1 cellular context compared by ENCODE assay signal in genomic region chr9:107275530-107275929, GRCh38.
TF ChIP-seq lines count a peak whose summit lies in the region.

No MANE protein-coding gene starts in this region.

TF ChIP-seq in HCT116, 20 proteins besides CTCF, POLR2A, EP300 and RAD21 (continued from another document):
- TF ChIP-seq, protein P1, sequence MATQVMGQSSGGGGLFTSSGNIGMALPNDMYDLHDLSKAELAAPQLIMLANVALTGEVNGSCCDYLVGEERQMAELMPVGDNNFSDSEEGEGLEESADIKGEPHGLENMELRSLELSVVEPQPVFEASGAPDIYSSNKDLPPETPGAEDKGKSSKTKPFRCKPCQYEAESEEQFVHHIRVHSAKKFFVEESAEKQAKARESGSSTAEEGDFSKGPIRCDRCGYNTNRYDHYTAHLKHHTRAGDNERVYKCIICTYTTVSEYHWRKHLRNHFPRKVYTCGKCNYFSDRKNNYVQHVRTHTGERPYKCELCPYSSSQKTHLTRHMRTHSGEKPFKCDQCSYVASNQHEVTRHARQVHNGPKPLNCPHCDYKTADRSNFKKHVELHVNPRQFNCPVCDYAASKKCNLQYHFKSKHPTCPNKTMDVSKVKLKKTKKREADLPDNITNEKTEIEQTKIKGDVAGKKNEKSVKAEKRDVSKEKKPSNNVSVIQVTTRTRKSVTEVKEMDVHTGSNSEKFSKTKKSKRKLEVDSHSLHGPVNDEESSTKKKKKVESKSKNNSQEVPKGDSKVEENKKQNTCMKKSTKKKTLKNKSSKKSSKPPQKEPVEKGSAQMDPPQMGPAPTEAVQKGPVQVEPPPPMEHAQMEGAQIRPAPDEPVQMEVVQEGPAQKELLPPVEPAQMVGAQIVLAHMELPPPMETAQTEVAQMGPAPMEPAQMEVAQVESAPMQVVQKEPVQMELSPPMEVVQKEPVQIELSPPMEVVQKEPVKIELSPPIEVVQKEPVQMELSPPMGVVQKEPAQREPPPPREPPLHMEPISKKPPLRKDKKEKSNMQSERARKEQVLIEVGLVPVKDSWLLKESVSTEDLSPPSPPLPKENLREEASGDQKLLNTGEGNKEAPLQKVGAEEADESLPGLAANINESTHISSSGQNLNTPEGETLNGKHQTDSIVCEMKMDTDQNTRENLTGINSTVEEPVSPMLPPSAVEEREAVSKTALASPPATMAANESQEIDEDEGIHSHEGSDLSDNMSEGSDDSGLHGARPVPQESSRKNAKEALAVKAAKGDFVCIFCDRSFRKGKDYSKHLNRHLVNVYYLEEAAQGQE (IDR thresholded peaks at IDR 0.05; ENCODE audit: low read depth): no peak
- TF ChIP-seq SRF (IDR thresholded peaks at IDR 0.05; ENCODE audit: low read depth) (no peak), FOSL1 (IDR thresholded peaks at IDR 0.05; ENCODE audit: low read depth) (no peak), ZFX (IDR thresholded peaks at IDR 0.05) (no peak), ZNF274 (IDR thresholded peaks at IDR 0.05; ENCODE audit: low read depth, low read length) (no peak), SIN3A (IDR thresholded peaks at IDR 0.05; ENCODE audit: low read depth) (no peak), ELF1 (IDR thresholded peaks at IDR 0.05; ENCODE audit: borderline replicate concordance, low read depth) (no peak), CBX3 (IDR thresholded peaks at IDR 0.05; ENCODE audit: low read depth) (no peak), EZH2 (IDR thresholded peaks at IDR 0.05) (no peak), JUND (IDR thresholded peaks at IDR 0.05) (no peak), EZH2phosphoT487 (IDR thresholded peaks at IDR 0.05; ENCODE audit: borderline replicate concordance) (no peak), TCF7L2 (IDR thresholded peaks at IDR 0.05; ENCODE audit: borderline replicate concordance, extremely low read depth, insufficient read depth, insufficient read length) (no peak), MAX (IDR thresholded peaks at IDR 0.05) (no peak), EGR1 (IDR thresholded peaks at IDR 0.05; ENCODE audit: low read depth) (no peak), CEBPB (IDR thresholded peaks at IDR 0.05; ENCODE audit: low read depth) (no peak), POLR2AphosphoS5 (IDR thresholded peaks at IDR 0.05; ENCODE audit: low read depth, low read length) (no peak)
